Comparison of ENCODE assay signal across 7 cellular contexts in genomic region chr17:6755731-6756184, GRCh38. TPM values are rescaled to one million over a fixed set of nuclear protein-coding genes. Genes with fewer than 3 reads are reported as not detected.
DNase-seq lines count a peak whose midpoint lies in the region; ATAC-seq, FAIRE-seq and TF ChIP-seq lines count a peak whose summit lies in the region.

XAF1 (plus strand) TSS chr17:6756046; CDS start chr17:6756079, 33 bp downstream.

- H3K36me3 ChIP-seq in body of pancreas (replicated peaks in 1 of 2; ENCODE audit: insufficient read depth in 1 of 2, low read depth in 2 of 2) (no peaks in the 10 kb centered on the region), HepG2 (replicated peaks in 1 of 2; ENCODE audit: control insufficient read depth in 1 of 2, insufficient read depth in 2 of 2, low read length in 2 of 2) (no peaks in the 10 kb centered on the region)

- peak within 1 kb of the TSS; percentile 61 for H3K9ac ChIP-seq in HepG2 (ENCODE audit: insufficient read depth, low read depth, low read length)

- TF ChIP-seq EP300 in HepG2 (IDR thresholded peaks at IDR 0.05; ENCODE audit: low read depth in 2 of 2, low read length in 2 of 2) (no peak), HepG2 (CRISPR knock-in tag; IDR thresholded peaks at IDR 0.05; ENCODE audit: borderline replicate concordance) (no peak)

- in situ Hi-C loops in HepG2 (cut with HindIII; ENCODE audit: extremely low pct_ligation_motif_present, low pct_unique_long_range_greater_than_20kb) = no loop called here

- DNase-seq in T-helper 1 cell = peak in 4 of 5 donors; percentile 20 to 71 (median 28)
- peak in 1 of 4 donors; percentile 27 for DNase-seq in body of pancreas
- no peak for DNase-seq in HepG2 (ENCODE audit: low spot score)
- peak; percentile 12 for DNase-seq in stimulated activated CD8-positive, alpha-beta memory T cell treated with anti-CD3 and anti-CD28 coated beads, Interleukin-4, amount 100 ng/mL, for 24 hours (ENCODE audit: low read depth)
- no peak for DNase-seq in ecto neural progenitor cell (ENCODE audit: low spot score)
- no peak for DNase-seq in D721Med (ENCODE audit: insufficient read length, low spot score)

- TF ChIP-seq CTCF in body of pancreas (IDR thresholded peaks at IDR 0.05) (no peak), HepG2 (CRISPR knock-in tag; IDR thresholded peaks at IDR 0.05) (peak; percentile 37), D721Med (IDR thresholded peaks at IDR 0.05; ENCODE audit: insufficient read depth, missing control alignments) (no peak)

- no peaks in the 10 kb centered on the region for H4K20me1 ChIP-seq in HepG2 (ENCODE audit: insufficient read depth, low read length)

- H2AFZ ChIP-seq in HepG2 (ENCODE audit: low read length) = peak within 1 kb of the TSS; percentile 65

- 52 to 56% methylated on average over 11 to 14 of the region's 14 CpGs for WGBS in body of pancreas, 2 donors
- WGBS in HepG2 (ENCODE audit: low lambda C conversion rate) = 28% methylated on average over 12 of the region's 14 CpGs

- peak; percentile 65 for ATAC-seq in GM21619 (IDR thresholded peaks at IDR 0.05; ENCODE audit: unreplicated experiment)
- ATAC-seq in body of pancreas = no peak
- peak; percentile 51 for ATAC-seq in HepG2

- H3K9me3 ChIP-seq in body of pancreas = no peaks in the 10 kb centered on the region
- H3K9me3 ChIP-seq in HepG2 (ENCODE audit: low read length) = no peaks in the 10 kb centered on the region

- H3K27ac ChIP-seq in body of pancreas (peak within 1 kb of the TSS in 3 of 4 donors; percentile 58 to 63 (median 59)), HepG2 (ENCODE audit: extremely low read length, insufficient read depth, low read length) (no peak within 1 kb of the TSS)

- H3K4me1 ChIP-seq in body of pancreas = no peaks in the 10 kb centered on the region
- H3K4me1 ChIP-seq in HepG2 (ENCODE audit: insufficient read depth, low read length) = peaks cover 48% of the 10 kb centered on the region

- H3K4me3 ChIP-seq in body of pancreas (no peak within 1 kb of the TSS), HepG2 (replicated peaks in 1 of 3; ENCODE audit: insufficient read depth in 1 of 3, low read depth in 2 of 3, low read length in 3 of 3) (peak within 1 kb of the TSS; percentile 38 to 60 (median 59); a peak in 5 of 6 replicates)

- FAIRE-seq in HepG2 (lab: Jason Lieb, UNC) = no peak
- FAIRE-seq in D721Med (lab: Jason Lieb, UNC) = no peak

- H3K79me2 ChIP-seq in HepG2 (ENCODE audit: insufficient read depth, low read length) = no peaks in the 10 kb centered on the region

- H3K4me2 ChIP-seq in HepG2 (ENCODE audit: low read depth, low read length) = peak within 1 kb of the TSS; percentile 76

- intact Hi-C loops in body of pancreas (cut with DNase I) (no loop called here), HepG2 (cut with micrococcal nuclease; ENCODE audit: unreplicated experiment) (no loop called here)

- POLR2A ChIA-PET in HepG2 (lab: Yijun Ruan, JAX) = interaction anchor here (0.8 to 1.6 kb wide), 6 partner anchors 9 to 280 kb away, joined by 3 to 6 read pairs (median 3); partner anchors contain the start of genes SLC13A5 and SLC16A13

- BruUV-seq in HepG2 (replicated peaks; lab: Mats Ljungman, UMichigan) = no TSS peak

- H3K27me3 ChIP-seq in body of pancreas (no peaks in the 10 kb centered on the region), HepG2 (ENCODE audit: control insufficient read depth in 1 of 2, insufficient read depth in 2 of 2, low read length in 2 of 2) (no peaks in the 10 kb centered on the region)

- no peak for TF ChIP-seq POLR2A in body of pancreas (IDR thresholded peaks at IDR 0.05)
- no peak for TF ChIP-seq POLR2A in HepG2 (IDR thresholded peaks at IDR 0.05; ENCODE audit: insufficient read depth in 1 of 2, low read depth in 2 of 2, low read length in 2 of 2)

- CTCF ChIA-PET in HepG2 (lab: Yijun Ruan, JAX; ENCODE audit: low intra/inter-chr PET ratio, low total read pairs) = no interaction called here

- no peak for TF ChIP-seq RAD21 in HepG2 (CRISPR knock-in tag; IDR thresholded peaks at IDR 0.05)

TF ChIP-seq in HepG2, 621 proteins besides CTCF, POLR2A, EP300 and RAD21 (continues in another document):
- TF ChIP-seq BORCS8-MEF2B (CRISPR knock-in tag; IDR thresholded peaks at IDR 0.05) (0 out of 2 replicates have a peak, but pooled peaks have one; percentile 26), MEIS1 (CRISPR knock-in tag; IDR thresholded peaks at IDR 0.05; ENCODE audit: borderline replicate concordance) (no peak)
- TF ChIP-seq, protein P1, sequence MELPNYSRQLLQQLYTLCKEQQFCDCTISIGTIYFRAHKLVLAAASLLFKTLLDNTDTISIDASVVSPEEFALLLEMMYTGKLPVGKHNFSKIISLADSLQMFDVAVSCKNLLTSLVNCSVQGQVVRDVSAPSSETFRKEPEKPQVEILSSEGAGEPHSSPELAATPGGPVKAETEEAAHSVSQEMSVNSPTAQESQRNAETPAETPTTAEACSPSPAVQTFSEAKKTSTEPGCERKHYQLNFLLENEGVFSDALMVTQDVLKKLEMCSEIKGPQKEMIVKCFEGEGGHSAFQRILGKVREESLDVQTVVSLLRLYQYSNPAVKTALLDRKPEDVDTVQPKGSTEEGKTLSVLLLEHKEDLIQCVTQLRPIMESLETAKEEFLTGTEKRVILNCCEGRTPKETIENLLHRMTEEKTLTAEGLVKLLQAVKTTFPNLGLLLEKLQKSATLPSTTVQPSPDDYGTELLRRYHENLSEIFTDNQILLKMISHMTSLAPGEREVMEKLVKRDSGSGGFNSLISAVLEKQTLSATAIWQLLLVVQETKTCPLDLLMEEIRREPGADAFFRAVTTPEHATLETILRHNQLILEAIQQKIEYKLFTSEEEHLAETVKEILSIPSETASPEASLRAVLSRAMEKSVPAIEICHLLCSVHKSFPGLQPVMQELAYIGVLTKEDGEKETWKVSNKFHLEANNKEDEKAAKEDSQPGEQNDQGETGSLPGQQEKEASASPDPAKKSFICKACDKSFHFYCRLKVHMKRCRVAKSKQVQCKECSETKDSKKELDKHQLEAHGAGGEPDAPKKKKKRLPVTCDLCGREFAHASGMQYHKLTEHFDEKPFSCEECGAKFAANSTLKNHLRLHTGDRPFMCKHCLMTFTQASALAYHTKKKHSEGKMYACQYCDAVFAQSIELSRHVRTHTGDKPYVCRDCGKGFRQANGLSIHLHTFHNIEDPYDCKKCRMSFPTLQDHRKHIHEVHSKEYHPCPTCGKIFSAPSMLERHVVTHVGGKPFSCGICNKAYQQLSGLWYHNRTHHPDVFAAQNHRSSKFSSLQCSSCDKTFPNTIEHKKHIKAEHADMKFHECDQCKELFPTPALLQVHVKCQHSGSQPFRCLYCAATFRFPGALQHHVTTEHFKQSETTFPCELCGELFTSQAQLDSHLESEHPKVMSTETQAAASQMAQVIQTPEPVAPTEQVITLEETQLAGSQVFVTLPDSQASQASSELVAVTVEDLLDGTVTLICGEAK (IDR thresholded peaks at IDR 0.05) = no peak
- TF ChIP-seq, protein P1 (CRISPR knock-in tag; IDR thresholded peaks at IDR 0.05) = peak; percentile 32; the same call in 1 of the 2 replicates

RNA-seq across cellular contexts. Expression of gene XAF1, which starts in this region (rescaled TPM):
- total RNA-seq in body of pancreas (1 to 10 TPM; 4.2 to 4.6 TPM), HepG2 (2016; rRNA removed; fragmentation: Illumina TruSeq; extraction: Trizol) (1.7 and 2.4 TPM in 2 replicates)
- 0.81 and 0.97 TPM in 2 replicates for total RNA-seq in HepG2 (2016; cell fraction: cytosol; rRNA removed; fragmentation: Illumina TruSeq; extraction: Trizol; ENCODE audit: low read depth)
- total RNA-seq in HepG2 (2016; cell fraction: insoluble cytoplasmic fraction; rRNA removed; fragmentation: Illumina TruSeq; extraction: Trizol) = 1.7 and 2.1 TPM in 2 replicates
- total RNA-seq in HepG2 (2016; cell fraction: membrane; rRNA removed; fragmentation: Illumina TruSeq; extraction: Trizol) = 1.1 and 1.3 TPM in 2 replicates
- total RNA-seq in HepG2 (2016; cell fraction: nucleus; rRNA removed; fragmentation: Illumina TruSeq; extraction: Trizol) = 2.1 and 3.7 TPM in 2 replicates
- 1.2 and 1.6 TPM in 2 replicates for polyA plus RNA-seq in HepG2 (2011; rRNA removed)
- polyA plus RNA-seq in HepG2 (2011; cell fraction: cytosol; rRNA removed) = 0.74 and 2.0 TPM in 2 replicates
- 4.3 and 11.1 TPM in 2 replicates for polyA plus RNA-seq in HepG2 (2011; cell fraction: nucleus; rRNA removed)
- 3.1 and 3.3 TPM in 2 replicates for polyA plus RNA-seq in HepG2 (2012)
- polyA plus RNA-seq in HepG2 (2016; cell fraction: cytosol; fragmentation: Illumina TruSeq; extraction: Trizol; ENCODE audit: low read depth) = 0.15 and 0.25 TPM in 2 replicates
- polyA plus RNA-seq in HepG2 (2016; cell fraction: insoluble cytoplasmic fraction; fragmentation: Illumina TruSeq; extraction: Trizol; ENCODE audit: low read depth) = 2.3 and 3.4 TPM in 2 replicates
- polyA plus RNA-seq in HepG2 (2016; cell fraction: membrane; fragmentation: Illumina TruSeq; extraction: Trizol; ENCODE audit: low read depth) = 0.66 and 0.71 TPM in 2 replicates
- polyA plus RNA-seq in HepG2 (2016; cell fraction: nucleus; fragmentation: Illumina TruSeq; extraction: Trizol; ENCODE audit: insufficient read depth, low read depth) = 6.3 and 9.1 TPM in 2 replicates
- 2.2 TPM in 1 of 2 replicates, not detected in the other for polyA minus RNA-seq in HepG2 (2011; rRNA and poly(A)+ RNA removed; ENCODE audit: low replicate concordance)
- 0.79 and 2.2 TPM in 2 replicates for polyA minus RNA-seq in HepG2 (2011; cell fraction: cytosol; rRNA and poly(A)+ RNA removed)
- polyA minus RNA-seq in HepG2 (2011; cell fraction: nucleus; rRNA and poly(A)+ RNA removed) = 6.2 and 14.3 TPM in 2 replicates

Comparison
In these comparisons a context has a peak if more than half of its experiments do, and no peak if none do; other contexts are left out.
1. DNase-seq: peak in T-helper 1 cell (4 of 5) and stimulated activated CD8-positive, alpha-beta memory T cell treated with anti-CD3 and anti-CD28 coated beads, Interleukin-4, amount 100 ng/mL, for 24 hours (single experiment); none in HepG2 (single experiment), ecto neural progenitor cell (single experiment) and D721Med (single experiment).
2. H3K4me3 ChIP-seq: peak in HepG2 (3 of 3); none in body of pancreas (0 of 2).